1 cellular context compared by ENCODE assay signal in the genomic region with DNA sequence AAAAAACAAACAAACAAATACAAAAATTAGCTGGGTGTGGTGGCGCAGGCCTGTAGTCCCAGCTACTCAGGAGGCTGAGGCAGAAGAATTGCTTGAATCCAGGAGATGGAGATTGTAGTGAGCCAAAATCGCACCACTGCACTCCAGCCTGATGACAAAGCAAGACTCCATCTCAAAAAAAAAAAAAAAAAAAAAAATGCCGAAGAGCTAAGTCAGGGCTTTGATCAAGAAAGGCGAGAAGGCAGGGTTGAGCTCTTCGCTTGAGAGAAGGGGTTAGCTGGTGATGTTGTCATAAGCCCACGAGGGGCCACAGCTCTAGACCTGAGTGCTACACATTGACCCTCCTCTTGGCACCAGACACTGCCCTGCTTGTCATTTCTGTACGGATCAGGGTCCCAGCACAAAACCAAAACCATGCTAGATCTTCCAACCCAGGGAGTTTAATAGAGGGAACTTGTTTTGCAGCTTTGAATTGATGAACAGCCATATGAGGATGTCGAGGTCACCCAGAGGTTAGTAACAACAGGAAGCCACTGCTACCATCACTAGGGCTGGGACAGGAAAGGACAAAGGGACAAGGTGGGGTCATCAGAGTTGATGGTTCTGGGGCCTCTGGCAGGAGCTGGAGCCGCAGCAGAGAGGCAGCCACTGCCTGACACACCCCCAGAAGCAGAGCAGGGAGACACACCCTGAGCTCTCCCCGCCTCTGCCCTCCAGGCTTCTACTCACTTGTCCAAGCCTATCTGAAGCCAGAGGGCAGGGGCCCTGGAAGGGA.
TF ChIP-seq lines count a peak whose summit lies in the region.

No MANE protein-coding gene starts in this region.

TF ChIP-seq in HepG2, 621 proteins besides CTCF, POLR2A, EP300 and RAD21 (continued from another document and continues in another):
- TF ChIP-seq, protein P1, sequence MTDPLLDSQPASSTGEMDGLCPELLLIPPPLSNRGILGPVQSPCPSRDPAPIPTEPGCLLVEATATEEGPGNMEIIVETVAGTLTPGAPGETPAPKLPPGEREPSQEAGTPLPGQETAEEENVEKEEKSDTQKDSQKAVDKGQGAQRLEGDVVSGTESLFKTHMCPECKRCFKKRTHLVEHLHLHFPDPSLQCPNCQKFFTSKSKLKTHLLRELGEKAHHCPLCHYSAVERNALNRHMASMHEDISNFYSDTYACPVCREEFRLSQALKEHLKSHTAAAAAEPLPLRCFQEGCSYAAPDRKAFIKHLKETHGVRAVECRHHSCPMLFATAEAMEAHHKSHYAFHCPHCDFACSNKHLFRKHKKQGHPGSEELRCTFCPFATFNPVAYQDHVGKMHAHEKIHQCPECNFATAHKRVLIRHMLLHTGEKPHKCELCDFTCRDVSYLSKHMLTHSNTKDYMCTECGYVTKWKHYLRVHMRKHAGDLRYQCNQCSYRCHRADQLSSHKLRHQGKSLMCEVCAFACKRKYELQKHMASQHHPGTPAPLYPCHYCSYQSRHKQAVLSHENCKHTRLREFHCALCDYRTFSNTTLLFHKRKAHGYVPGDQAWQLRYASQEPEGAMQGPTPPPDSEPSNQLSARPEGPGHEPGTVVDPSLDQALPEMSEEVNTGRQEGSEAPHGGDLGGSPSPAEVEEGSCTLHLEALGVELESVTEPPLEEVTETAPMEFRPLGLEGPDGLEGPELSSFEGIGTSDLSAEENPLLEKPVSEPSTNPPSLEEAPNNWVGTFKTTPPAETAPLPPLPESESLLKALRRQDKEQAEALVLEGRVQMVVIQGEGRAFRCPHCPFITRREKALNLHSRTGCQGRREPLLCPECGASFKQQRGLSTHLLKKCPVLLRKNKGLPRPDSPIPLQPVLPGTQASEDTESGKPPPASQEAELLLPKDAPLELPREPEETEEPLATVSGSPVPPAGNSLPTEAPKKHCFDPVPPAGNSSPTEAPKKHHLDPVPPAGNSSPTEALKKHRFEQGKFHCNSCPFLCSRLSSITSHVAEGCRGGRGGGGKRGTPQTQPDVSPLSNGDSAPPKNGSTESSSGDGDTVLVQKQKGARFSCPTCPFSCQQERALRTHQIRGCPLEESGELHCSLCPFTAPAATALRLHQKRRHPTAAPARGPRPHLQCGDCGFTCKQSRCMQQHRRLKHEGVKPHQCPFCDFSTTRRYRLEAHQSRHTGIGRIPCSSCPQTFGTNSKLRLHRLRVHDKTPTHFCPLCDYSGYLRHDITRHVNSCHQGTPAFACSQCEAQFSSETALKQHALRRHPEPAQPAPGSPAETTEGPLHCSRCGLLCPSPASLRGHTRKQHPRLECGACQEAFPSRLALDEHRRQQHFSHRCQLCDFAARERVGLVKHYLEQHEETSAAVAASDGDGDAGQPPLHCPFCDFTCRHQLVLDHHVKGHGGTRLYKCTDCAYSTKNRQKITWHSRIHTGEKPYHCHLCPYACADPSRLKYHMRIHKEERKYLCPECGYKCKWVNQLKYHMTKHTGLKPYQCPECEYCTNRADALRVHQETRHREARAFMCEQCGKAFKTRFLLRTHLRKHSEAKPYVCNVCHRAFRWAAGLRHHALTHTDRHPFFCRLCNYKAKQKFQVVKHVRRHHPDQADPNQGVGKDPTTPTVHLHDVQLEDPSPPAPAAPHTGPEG (CRISPR knock-in tag; IDR thresholded peaks at IDR 0.05), result no peak
- TF ChIP-seq ZBTB42 (CRISPR knock-in tag; IDR thresholded peaks at IDR 0.05) (no peak), SOX13 (IDR thresholded peaks at IDR 0.05) (no peak), SOX13 (CRISPR knock-in tag; conservative IDR thresholded peaks at IDR 0.05 in 1 of 2, IDR thresholded peaks at IDR 0.05 in 1 of 2) (peak in 1 of 2 experiments; percentile 52; a peak in 1 of 4 replicates), SPEN (CRISPR knock-in tag; IDR thresholded peaks at IDR 0.05; ENCODE audit: low read depth) (peak; percentile 35; the same call in 1 of the 2 replicates), ZNF691 (CRISPR knock-in tag; IDR thresholded peaks at IDR 0.05; ENCODE audit: borderline replicate concordance, low read depth) (peak; percentile 59), ZNF205 (CRISPR knock-in tag; IDR thresholded peaks at IDR 0.05) (no peak), ZNF724P (CRISPR knock-in tag; IDR thresholded peaks at IDR 0.05; ENCODE audit: borderline replicate concordance) (no peak), SALL2 (CRISPR knock-in tag; IDR thresholded peaks at IDR 0.05) (no peak), ZNF234 (CRISPR knock-in tag; conservative IDR thresholded peaks at IDR 0.05) (no peak), ZNF761 (CRISPR knock-in tag; conservative IDR thresholded peaks at IDR 0.05) (no peak), STAT5B (CRISPR knock-in tag; IDR thresholded peaks at IDR 0.05) (no peak), ISL2 (CRISPR knock-in tag; IDR thresholded peaks at IDR 0.05) (no peak), PAXIP1 (CRISPR knock-in tag; conservative IDR thresholded peaks at IDR 0.05) (peak; percentile 55), MZF1 (CRISPR knock-in tag; IDR thresholded peaks at IDR 0.05; ENCODE audit: borderline replicate concordance) (no peak), ZNF160 (CRISPR knock-in tag; IDR thresholded peaks at IDR 0.05) (no peak), RORA (CRISPR knock-in tag; IDR thresholded peaks at IDR 0.05) (no peak), CEBPB (IDR thresholded peaks at IDR 0.05; ENCODE audit: borderline replicate concordance, low read depth, low read length) (no peak), SNAI1 (CRISPR knock-in tag; IDR thresholded peaks at IDR 0.05; ENCODE audit: borderline replicate concordance) (no peak), ZMAT3 (CRISPR knock-in tag; conservative IDR thresholded peaks at IDR 0.05) (no peak), SRSF1 (optimal IDR thresholded peaks at IDR 0.05; ENCODE audit: low read depth, low read length) (no peak), SNAPC4 (CRISPR knock-in tag; IDR thresholded peaks at IDR 0.05) (no peak), AGO2 (optimal IDR thresholded peaks at IDR 0.05; ENCODE audit: low read depth, low read length) (no peak), RBM39 (IDR thresholded peaks at IDR 0.05; ENCODE audit: low read depth, low read length, poor library complexity, severe bottlenecking) (no peak), ZNF878 (CRISPR knock-in tag; IDR thresholded peaks at IDR 0.05) (no peak), ZBTB7A (CRISPR knock-in tag; IDR thresholded peaks at IDR 0.05) (no peak), SMC3 (IDR thresholded peaks at IDR 0.05; ENCODE audit: low read length) (no peak)
- TF ChIP-seq, protein P2, sequence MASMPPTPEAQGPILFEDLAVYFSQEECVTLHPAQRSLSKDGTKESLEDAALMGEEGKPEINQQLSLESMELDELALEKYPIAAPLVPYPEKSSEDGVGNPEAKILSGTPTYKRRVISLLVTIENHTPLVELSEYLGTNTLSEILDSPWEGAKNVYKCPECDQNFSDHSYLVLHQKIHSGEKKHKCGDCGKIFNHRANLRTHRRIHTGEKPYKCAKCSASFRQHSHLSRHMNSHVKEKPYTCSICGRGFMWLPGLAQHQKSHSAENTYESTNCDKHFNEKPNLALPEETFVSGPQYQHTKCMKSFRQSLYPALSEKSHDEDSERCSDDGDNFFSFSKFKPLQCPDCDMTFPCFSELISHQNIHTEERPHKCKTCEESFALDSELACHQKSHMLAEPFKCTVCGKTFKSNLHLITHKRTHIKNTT (CRISPR knock-in tag; IDR thresholded peaks at IDR 0.05), result no peak
- TF ChIP-seq, protein P3, sequence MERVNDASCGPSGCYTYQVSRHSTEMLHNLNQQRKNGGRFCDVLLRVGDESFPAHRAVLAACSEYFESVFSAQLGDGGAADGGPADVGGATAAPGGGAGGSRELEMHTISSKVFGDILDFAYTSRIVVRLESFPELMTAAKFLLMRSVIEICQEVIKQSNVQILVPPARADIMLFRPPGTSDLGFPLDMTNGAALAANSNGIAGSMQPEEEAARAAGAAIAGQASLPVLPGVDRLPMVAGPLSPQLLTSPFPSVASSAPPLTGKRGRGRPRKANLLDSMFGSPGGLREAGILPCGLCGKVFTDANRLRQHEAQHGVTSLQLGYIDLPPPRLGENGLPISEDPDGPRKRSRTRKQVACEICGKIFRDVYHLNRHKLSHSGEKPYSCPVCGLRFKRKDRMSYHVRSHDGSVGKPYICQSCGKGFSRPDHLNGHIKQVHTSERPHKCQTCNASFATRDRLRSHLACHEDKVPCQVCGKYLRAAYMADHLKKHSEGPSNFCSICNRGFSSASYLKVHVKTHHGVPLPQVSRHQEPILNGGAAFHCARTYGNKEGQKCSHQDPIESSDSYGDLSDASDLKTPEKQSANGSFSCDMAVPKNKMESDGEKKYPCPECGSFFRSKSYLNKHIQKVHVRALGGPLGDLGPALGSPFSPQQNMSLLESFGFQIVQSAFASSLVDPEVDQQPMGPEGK (CRISPR knock-in tag; IDR thresholded peaks at IDR 0.05), result no peak
